ENCODE assay signal across 25 cellular contexts in genomic region chr20:39133205-39133604, GRCh38.
"Had no signal": no experiment of that assay in that cellular context is flagged by ENCODE, and none has a peak within 500 bp of the region (broad histone marks: within the 10 kb centered on the region; RNA-seq: fewer than 3 reads in every experiment).

No MANE protein-coding gene starts in this region.

- FAIRE-seq: kidney, pancreas, small intestine, TTC549 had no signal

- DNase-seq: activated CD4-positive, alpha-beta T cell treated with anti-CD3 and anti-CD28 coated beads for 4 hours; activated CD4-positive, alpha-beta T cell treated with anti-CD3 and anti-CD28 coated beads, Interleukin-2, amount 50 U/mL, for 4 hours; activated naive CD4-positive, alpha-beta T cell; activated T-cell treated with anti-CD3 and anti-CD28 coated beads for 4 hours; activated T-cell treated with anti-CD3 and anti-CD28 coated beads, Interleukin-2, amount 50 U/mL, for 72 hours; endodermal cell; foreskin fibroblast; heart left ventricle; hypothalamus; immature natural killer cell; kidney; left colon; naive B cell; nucleus accumbens; pancreas; retina; sigmoid colon; small intestine; stimulated activated CD4-positive, alpha-beta T cell treated with anti-CD3 and anti-CD28 coated beads, Interleukin-4, amount 100 ng/mL, for 24 hours; stimulated activated naive CD8-positive, alpha-beta T cell treated with anti-CD3 and anti-CD28 coated beads, Interleukin-15, amount 100 ng/mL, for 72 hours; substantia nigra had no signal

- ATAC-seq: activated naive CD4-positive, alpha-beta T cell treated with anti-CD3 and anti-CD28 coated beads, Interleukin-2, amount 50 U/mL, for 72 hours; activated T-cell treated with anti-CD3 and anti-CD28 coated beads, Interleukin-2, amount 50 U/mL, for 72 hours; esophagus mucosa; heart left ventricle; left colon; pancreas; stimulated activated effector memory CD8-positive, alpha-beta T cell treated with anti-CD3 and anti-CD28 coated beads, Interleukin-12 subunit alpha, Interleukin-12 subunit beta, amount 100 ng/mL, for 72 hours; stimulated activated naive CD8-positive, alpha-beta T cell treated with anti-CD3 and anti-CD28 coated beads, Interleukin-15, amount 100 ng/mL, for 72 hours had no signal
